14 cellular contexts compared by ENCODE assay signal in genomic region chrX:120462370-120462769, GRCh38.
"Had no signal": no experiment of that assay in that cellular context is flagged by ENCODE, and none has a peak within 500 bp of the region (broad histone marks: within the 10 kb centered on the region; RNA-seq: fewer than 3 reads in every experiment).

No MANE protein-coding gene starts in this region.

- ATAC-seq: activated naive CD4-positive, alpha-beta T cell treated with anti-CD3 and anti-CD28 coated beads, Interleukin-2, amount 50 U/mL, for 72 hours; activated T-cell treated with anti-CD3 and anti-CD28 coated beads, Interleukin-2, amount 50 U/mL, for 72 hours; left lobe of liver; sciatic nerve; stimulated activated naive CD8-positive, alpha-beta T cell treated with anti-CD3 and anti-CD28 coated beads, Interleukin-15, amount 100 ng/mL, for 72 hours had no signal

- H3K9me3 ChIP-seq: upper lobe of left lung had no signal

- H3K27me3 Mint-ChIP-seq: activated CD4-positive, alpha-beta T cell treated with anti-CD3 and anti-CD28 coated beads, Interleukin-2, amount 10 ng/mL, durations not matched to agents 7 days and 5 days; stimulated activated naive CD8-positive, alpha-beta T cell treated with anti-CD3 and anti-CD28 coated beads, Interleukin-15, amount 100 ng/mL, for 72 hours had no signal

- H3K27me3 ChIP-seq: cardiac muscle cell, hepatocyte, upper lobe of left lung had no signal

- H3K9me3 Mint-ChIP-seq: activated CD4-positive, alpha-beta T cell treated with anti-CD3 and anti-CD28 coated beads, Interleukin-2, amount 10 ng/mL, durations not matched to agents 7 days and 5 days; activated naive CD4-positive, alpha-beta T cell treated with anti-CD3 and anti-CD28 coated beads, Interleukin-2, amount 50 U/mL, for 72 hours; activated T-cell treated with anti-CD3 and anti-CD28 coated beads, Interleukin-2, amount 50 U/mL, for 72 hours; neural crest cell; stimulated activated naive CD8-positive, alpha-beta T cell treated with anti-CD3 and anti-CD28 coated beads, Interleukin-15, amount 100 ng/mL, for 72 hours had no signal

- H3K27ac ChIP-seq: cardiac muscle cell, hepatocyte had no signal

- H3K27ac Mint-ChIP-seq: activated CD4-positive, alpha-beta T cell treated with anti-CD3 and anti-CD28 coated beads, Interleukin-2, amount 10 ng/mL, durations not matched to agents 7 days and 5 days; activated naive CD4-positive, alpha-beta T cell treated with anti-CD3 and anti-CD28 coated beads, Interleukin-2, amount 50 U/mL, for 72 hours; activated T-cell treated with anti-CD3 and anti-CD28 coated beads, Interleukin-2, amount 50 U/mL, for 72 hours; stimulated activated naive CD8-positive, alpha-beta T cell treated with anti-CD3 and anti-CD28 coated beads, Interleukin-15, amount 100 ng/mL, for 72 hours had no signal

- H3K4me3 ChIP-seq: cardiac muscle cell, hepatocyte, upper lobe of left lung had no signal

- H3K36me3 ChIP-seq: cardiac muscle cell, upper lobe of left lung had no signal

- H3K4me3 Mint-ChIP-seq: activated CD4-positive, alpha-beta T cell treated with anti-CD3 and anti-CD28 coated beads, Interleukin-2, amount 10 ng/mL, durations not matched to agents 7 days and 5 days; activated T-cell treated with anti-CD3 and anti-CD28 coated beads, Interleukin-2, amount 50 U/mL, for 72 hours; neural crest cell; stimulated activated naive CD8-positive, alpha-beta T cell treated with anti-CD3 and anti-CD28 coated beads, Interleukin-15, amount 100 ng/mL, for 72 hours had no signal

- H3K36me3 Mint-ChIP-seq: activated naive CD4-positive, alpha-beta T cell treated with anti-CD3 and anti-CD28 coated beads, Interleukin-2, amount 50 U/mL, for 72 hours had no signal

- DNase-seq: activated CD4-positive, alpha-beta T cell treated with anti-CD3 and anti-CD28 coated beads, Interleukin-2, amount 10 ng/mL, durations not matched to agents 7 days and 5 days; activated CD8-positive, alpha-beta memory T cell treated with anti-CD3 and anti-CD28 coated beads, Interleukin-2, amount 50 U/mL, for 48 hours; activated gamma-delta T cell; activated T-cell treated with anti-CD3 and anti-CD28 coated beads, Interleukin-2, amount 50 U/mL, for 72 hours; islet precursor cell; stimulated activated CD4-positive, alpha-beta T cell treated with anti-CD3 and anti-CD28 coated beads, Interleukin-1b, Interleukin-23, amount 100 ng/mL, for 48 hours; stimulated activated naive CD8-positive, alpha-beta T cell treated with anti-CD3 and anti-CD28 coated beads, Interleukin-15, amount 100 ng/mL, for 72 hours; upper lobe of left lung had no signal
